ENCODE assay signal across 25 cellular contexts in the genomic region with DNA sequence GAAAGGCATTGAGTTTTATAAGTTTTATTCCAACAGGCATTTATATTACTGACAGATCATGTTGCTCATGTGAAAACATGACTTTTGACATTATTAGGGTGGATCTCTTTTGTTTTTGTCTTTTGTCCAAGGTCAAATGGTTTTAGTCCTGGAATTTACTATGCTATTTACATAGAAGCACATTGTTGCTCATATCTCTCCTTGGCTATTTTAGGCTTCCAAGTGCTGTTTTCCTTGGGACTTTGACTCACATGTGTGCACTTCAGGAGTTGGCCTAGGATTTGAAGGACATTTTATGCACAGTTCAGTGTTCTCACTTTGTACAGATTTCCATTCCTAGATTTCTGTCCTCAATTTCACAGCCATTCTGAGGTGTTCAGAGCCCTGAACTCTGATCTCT.
"Had no signal": no experiment of that assay in that cellular context is flagged by ENCODE, and none has a peak within 500 bp of the region (broad histone marks: within the 10 kb centered on the region; RNA-seq: fewer than 3 reads in every experiment).

No MANE protein-coding gene starts in this region.

- H3K4me1 ChIP-seq: ascending aorta, body of pancreas had no signal

- H3K36me3 ChIP-seq: ascending aorta had no signal

- DNase-seq: activated CD4-positive, alpha-beta T cell treated with anti-CD3 and anti-CD28 coated beads, Interleukin-2, amount 10 ng/mL, durations not matched to agents 24 days and 14 days; activated CD4-positive, alpha-beta T cell treated with anti-CD3 and anti-CD28 coated beads, Interleukin-2, amount 50 U/mL, for 48 hours; activated CD4-positive, CD25-positive, alpha-beta regulatory T cell treated with anti-CD3 and anti-CD28 coated beads, Interleukin-2, amount 50 U/mL, for 72 hours; activated CD8-positive, alpha-beta memory T cell treated with anti-CD3 and anti-CD28 coated beads, Interleukin-2, amount 10 ng/mL, durations not matched to agents 7 days and 5 days; activated effector memory CD4-positive, alpha-beta T cell treated with Interleukin-2 at 50 U/mL for 16 hours; activated naive CD4-positive, alpha-beta T cell; activated naive CD8-positive, alpha-beta T cell treated with anti-CD3 and anti-CD28 coated beads, Interleukin-2, amount 50 U/mL, for 24 hours; activated T-cell treated with anti-CD3 and anti-CD28 coated beads, Interleukin-2, amount 50 U/mL, for 24 hours; amniotic stem cell; body of pancreas; Kasumi-1; KBM-7; NCI-H1105 treated with DMSO at 0.1 percent for 48 hours; NCI-H1436 treated with DMSO at 0.1 percent for 48 hours; NCI-H187; NCI-H2081; NCI-H510A treated with DMSO at 0.1 percent for 48 hours; NCI-H69; NK-92 treated with Interleukin-12 subunit alpha and Interleukin-12 subunit beta, amount 100 ng/mL, for 24 hours; OCI-M1; SIG-M5; T-helper 17 cell; T-helper 9 cell had no signal

- H3K9me3 ChIP-seq: ascending aorta, body of pancreas had no signal

- H3K27me3 ChIP-seq: ascending aorta, body of pancreas had no signal

- ATAC-seq: activated CD8-positive, alpha-beta memory T cell treated with anti-CD3 and anti-CD28 coated beads, Interleukin-2, amount 10 ng/mL, durations not matched to agents 7 days and 5 days; activated naive CD8-positive, alpha-beta T cell treated with anti-CD3 and anti-CD28 coated beads, Interleukin-2, amount 50 U/mL, for 24 hours; body of pancreas; T-helper 17 cell; WTC11 had no signal

- H3K27ac ChIP-seq: ascending aorta, body of pancreas had no signal

- H3K4me3 ChIP-seq: ascending aorta, body of pancreas had no signal
